In genomic region chr3:15427981-15428380, GRCh38 we compare ENCODE assay signal across 8 cellular contexts. TPM values are rescaled to one million over a fixed set of nuclear protein-coding genes. Genes with fewer than 3 reads are reported as not detected.
DNase-seq lines count a peak whose midpoint lies in the region; ATAC-seq, FAIRE-seq and TF ChIP-seq lines count a peak whose summit lies in the region.

No MANE protein-coding gene starts in this region.

- in situ Hi-C loops in GM12878 (cut with MboI) = no loop called here

- ATAC-seq in GM12878 (no peak; the same call in 2 of the 3 replicates), left lung (peak; percentile 38)

- POLR2A ChIA-PET in GM12878 (lab: Charles Lee) (no interaction called here), GM10248 (lab: Yijun Ruan, JAX) (no interaction called here)

- H3K27me3 ChIP-seq in GM12878 (replicated peaks in 1 of 2; ENCODE audit: control insufficient read depth in 2 of 2, insufficient read depth in 2 of 2, low read length in 1 of 2) (no peaks in the 10 kb centered on the region), left lung (no peaks in the 10 kb centered on the region), tibial nerve (no peaks in the 10 kb centered on the region)

- peak overlapping the region; percentile 71 for H3K9ac ChIP-seq in GM12878 (ENCODE audit: control insufficient read depth, insufficient read depth, low read length)

- no peak for FAIRE-seq in GM12878 (lab: Jason Lieb, UNC)

- no peaks in the 10 kb centered on the region for H3K9me3 Mint-ChIP-seq in activated CD4-positive, alpha-beta T cell treated with anti-CD3 and anti-CD28 coated beads, Interleukin-2, amount 10 ng/mL, durations not matched to agents 24 days and 14 days

- CTCF ChIA-PET in GM12878 (lab: Yijun Ruan, JAX) (interaction anchor here (1.3 kb wide), 1 partner anchor 383 kb away, joined by 3 read pairs; no protein-coding TSS in a partner anchor), GM10248 (lab: Yijun Ruan, JAX) (interaction anchor here (1.0 kb wide), 1 partner anchor 23 kb away, joined by 3 read pairs; no protein-coding TSS in a partner anchor)

- no peak for TF ChIP-seq RAD21 in GM12878 (IDR thresholded peaks at IDR 0.05; ENCODE audit: insufficient read depth, low read depth, low read length)

- TF ChIP-seq CTCF in GM12878 (IDR thresholded peaks at IDR 0.05 in 2 of 3, conservative IDR thresholded peaks at IDR 0.05 in 1 of 3; ENCODE audit: control insufficient read depth in 2 of 3, extremely low read depth in 1 of 3, insufficient read depth in 1 of 3, low read depth in 3 of 3, low read length in 3 of 3) (no peak), left lung (IDR thresholded peaks at IDR 0.05) (no peak), tibial nerve (IDR thresholded peaks at IDR 0.05) (no peak), GM10248 (IDR thresholded peaks at IDR 0.05; ENCODE audit: control extremely low read depth, extremely low read depth, low read depth, missing control alignments) (no peak)

- SMC1A ChIA-PET in GM12878 (lab: Charles Lee; ENCODE audit: uncharacterized antibody, unreplicated experiment) = no interaction called here

- peak overlapping the region; percentile 81 for H3K27ac ChIP-seq in GM12878 (ENCODE audit: control insufficient read depth, insufficient read depth)
- peak overlapping the region; percentile 37 to 88 for H3K27ac ChIP-seq in left lung
- H3K27ac ChIP-seq in tibial nerve = peak overlapping the region; percentile 67 to 90 (median 79)

- peak overlapping the region; percentile 95 for H3K27ac Mint-ChIP-seq in activated CD4-positive, alpha-beta T cell treated with anti-CD3 and anti-CD28 coated beads, Interleukin-2, amount 10 ng/mL, durations not matched to agents 24 days and 14 days

- H3K79me2 ChIP-seq in GM12878 (ENCODE audit: control insufficient read depth, insufficient read depth, low read length) = peaks cover 41% of the 10 kb centered on the region

- TF ChIP-seq EP300 in GM12878 (IDR thresholded peaks at IDR 0.05; ENCODE audit: borderline replicate concordance in 1 of 2, control insufficient read depth in 1 of 2, low read depth in 2 of 2, low read length in 2 of 2) (no peak), tibial nerve (IDR thresholded peaks at IDR 0.05) (no peak)

- TF ChIP-seq POLR2A in GM12878 (IDR thresholded peaks at IDR 0.05; ENCODE audit: low read depth, low read length) = no peak
- TF ChIP-seq POLR2A in tibial nerve (IDR thresholded peaks at IDR 0.05) = no peak

- BruUV-seq in GM12878 (replicated peaks; lab: Mats Ljungman, UMichigan) = no TSS peak

- RAD21 ChIA-PET in GM12878 (lab: Charles Lee; ENCODE audit: unreplicated experiment) = no interaction called here

- H3K4me2 ChIP-seq in GM12878 (ENCODE audit: control insufficient read depth, insufficient read depth) = peak overlapping the region; percentile 82

- no peaks in the 10 kb centered on the region for H3K9me3 ChIP-seq in GM12878 (replicated peaks; ENCODE audit: control insufficient read depth, insufficient read depth, low read length)
- H3K9me3 ChIP-seq in left lung = no peaks in the 10 kb centered on the region
- H3K9me3 ChIP-seq in tibial nerve = no peaks in the 10 kb centered on the region

- H3K4me1 ChIP-seq in GM12878 (ENCODE audit: control insufficient read depth, insufficient read depth, low read length) (no peaks in the 10 kb centered on the region; the same call in 1 of the 2 replicates), left lung (peaks cover 7 to 57% of the 10 kb centered on the region in 2 donors), tibial nerve (peaks cover 0 to 55% (median 23%) of the 10 kb centered on the region in 4 donors)

- no peaks in the 10 kb centered on the region for H3K27me3 Mint-ChIP-seq in activated CD4-positive, alpha-beta T cell treated with anti-CD3 and anti-CD28 coated beads, Interleukin-2, amount 10 ng/mL, durations not matched to agents 24 days and 14 days

- DNase-seq in activated CD4-positive, alpha-beta T cell treated with anti-CD3 and anti-CD28 coated beads, Interleukin-2, amount 10 ng/mL, durations not matched to agents 24 days and 14 days = no peak
- DNase-seq in activated CD4-positive, alpha-beta T cell treated with anti-CD3 and anti-CD28 coated beads for 1 hour = no peak
- no peak for DNase-seq in GM12878 (ENCODE audit: low read depth, low spot score)
- DNase-seq in left lung = no peak
- DNase-seq in tibial nerve (ENCODE audit: low spot score in 2 of 2) = no peak
- DNase-seq in COLO668 (lab: John Stamatoyannopoulos, UW; ENCODE audit: unreplicated experiment) = no peak
- no peak for DNase-seq in GM10248 (ENCODE audit: extremely low spot score)
- no peak for DNase-seq in AG08396 (ENCODE audit: low spot score)

- H3K4me3 Mint-ChIP-seq in activated CD4-positive, alpha-beta T cell treated with anti-CD3 and anti-CD28 coated beads, Interleukin-2, amount 10 ng/mL, durations not matched to agents 24 days and 14 days = peak overlapping the region; percentile 96

- H3K4me3 ChIP-seq in GM12878 = peak overlapping the region; percentile 95
- peak overlapping the region; percentile 81 to 94 for H3K4me3 ChIP-seq in left lung
- H3K4me3 ChIP-seq in tibial nerve = peak overlapping the region; percentile 73 to 88 (median 84)

- no peak overlapping the region for H2AFZ ChIP-seq in GM12878 (ENCODE audit: control insufficient read depth, low read depth, low read length)

- peaks cover 0 to 4% of the 10 kb centered on the region in 2 experiments; a peak in 2 of 4 replicates for H3K36me3 ChIP-seq in GM12878 (ENCODE audit: control insufficient read depth in 2 of 2, insufficient read depth in 2 of 2, low read length in 1 of 2)
- peaks cover 0 to 46% of the 10 kb centered on the region in 2 donors for H3K36me3 ChIP-seq in left lung
- peaks cover 0 to 50% (median 0%) of the 10 kb centered on the region in 3 donors for H3K36me3 ChIP-seq in tibial nerve

- H4K20me1 ChIP-seq in GM12878 (ENCODE audit: control insufficient read depth, insufficient read depth) = no peaks in the 10 kb centered on the region

- WGBS in GM12878 (ENCODE audit: insufficient coverage, insufficient replicate concordance, low lambda C conversion rate, missing lambda C conversion rate) = 0% methylated on average over 9 of the region's 11 CpGs
- 1 to 3% methylated on average over 11 of the region's 11 CpGs for WGBS in tibial nerve, 2 donors

- peaks cover 34% of the 10 kb centered on the region for H3K36me3 Mint-ChIP-seq in activated CD4-positive, alpha-beta T cell treated with anti-CD3 and anti-CD28 coated beads, Interleukin-2, amount 10 ng/mL, durations not matched to agents 24 days and 14 days (ENCODE audit: low read depth)

- intact Hi-C loops in activated CD4-positive, alpha-beta T cell treated with anti-CD3 and anti-CD28 coated beads, Interleukin-2, amount 10 ng/mL, durations not matched to agents 24 days and 14 days (cut with micrococcal nuclease) = loop anchor here (1.0 to 5.0 kb wide), 5 partner anchors 73 to 222 kb away; partner anchors contain the start of genes BTD, CAPN7 and HACL1
- intact Hi-C loops in GM12878 (cut with micrococcal nuclease; ENCODE audit: unreplicated experiment) (loop anchor here (2.0 kb wide), 1 partner anchor 129 kb away; no protein-coding TSS in a partner anchor), left lung (cut with DNase I) (loop anchor here in 1 of 2 donors (10.0 kb wide), 1 partner anchor 127 kb away; no protein-coding TSS in a partner anchor)

- H3K4me1 Mint-ChIP-seq in activated CD4-positive, alpha-beta T cell treated with anti-CD3 and anti-CD28 coated beads, Interleukin-2, amount 10 ng/mL, durations not matched to agents 24 days and 14 days = peaks cover 47% of the 10 kb centered on the region

TF ChIP-seq in GM12878, 131 proteins besides CTCF, POLR2A, EP300 and RAD21 (continues in another document):
- TF ChIP-seq NR2C1 (IDR thresholded peaks at IDR 0.05) = no peak

RNA-seq across cellular contexts. Expression of gene EAF1, which starts 0.6 kb away (rescaled TPM):
- 24.2 and 25.7 TPM in 2 replicates for total RNA-seq in activated CD4-positive, alpha-beta T cell treated with anti-CD3 and anti-CD28 coated beads, Interleukin-2, amount 10 ng/mL, durations not matched to agents 24 days and 14 days
- 13.1 and 13.9 TPM in 2 replicates for total RNA-seq in GM12878 (2013; cell fraction: nucleolus; rRNA removed)
- total RNA-seq in GM12878 (2014; rRNA removed) (20.4 and 21.6 TPM in 2 replicates), GM12878 (2014; rRNA removed; fragmentation: Illumina TruSeq; extraction: Trizol) (16.1 and 16.5 TPM in 2 replicates), GM12878 (2021) (15.8 and 17.2 TPM in 2 replicates), left lung (10 to 100 TPM; 21.3 to 23.0 TPM), tibial nerve (10 to 100 TPM; 16.5 to 26.4 (median 19.3) TPM)
- 7.3 TPM for polyA plus RNA-seq in GM12878 (2011; ENCODE audit: low read depth)
- polyA plus RNA-seq in GM12878 (2011; rRNA removed) (21.3 and 24.6 TPM in 2 replicates), GM12878 (2014; fragmentation: Illumina TruSeq; extraction: Trizol) (16.0 and 18.7 TPM in 2 replicates), GM12878 (2014; fragmentation: Nextera tagmentation; extraction: Ambion mirVana) (1 to 10 TPM; 6.8 to 9.2 TPM), GM12878 (2014; rRNA removed) (15.4 and 16.4 TPM in 2 replicates), GM12878 (2016; fragmentation: Nextera tagmentation; extraction: Ambion mirVana) (10 to 100 TPM; 12.7 to 13.0 TPM)
- polyA plus RNA-seq in GM12878 (2011; cell fraction: cytosol; rRNA removed) = 22.3 and 22.5 TPM in 2 replicates
- polyA plus RNA-seq in GM12878 (2011; cell fraction: nucleus; rRNA removed) = 10.4 and 12.2 TPM in 2 replicates
- 11.3 and 14.3 TPM in 2 replicates for polyA plus RNA-seq in GM12878 (2012)
- 25.2 and 28.5 TPM in 2 replicates for polyA minus RNA-seq in GM12878 (2011; rRNA and poly(A)+ RNA removed)
- polyA minus RNA-seq in GM12878 (2011; cell fraction: cytosol; rRNA and poly(A)+ RNA removed) = 13.7 and 17.6 TPM in 2 replicates
- 7.7 and 14.0 TPM in 2 replicates for polyA minus RNA-seq in GM12878 (2011; cell fraction: nucleus; rRNA and poly(A)+ RNA removed)

RNA-seq across cellular contexts. Expression of gene METTL6, which starts 0.6 kb away (rescaled TPM):
- total RNA-seq in activated CD4-positive, alpha-beta T cell treated with anti-CD3 and anti-CD28 coated beads, Interleukin-2, amount 10 ng/mL, durations not matched to agents 24 days and 14 days = 15.2 and 17.4 TPM in 2 replicates
- total RNA-seq in GM12878 (2013; cell fraction: nucleolus; rRNA removed) = 56.0 TPM in 2 replicates
- total RNA-seq in GM12878 (2014; rRNA removed) = 13.8 and 17.2 TPM in 2 replicates
- total RNA-seq in GM12878 (2014; rRNA removed; fragmentation: Illumina TruSeq; extraction: Trizol) = 22.1 and 25.9 TPM in 2 replicates
- total RNA-seq in GM12878 (2021) = 11.7 and 14.4 TPM in 2 replicates
- polyA plus RNA-seq in GM12878 (2011; ENCODE audit: low read depth) = 10.6 TPM
- polyA plus RNA-seq in GM12878 (2011; rRNA removed) = 21.2 and 26.0 TPM in 2 replicates
- polyA plus RNA-seq in GM12878 (2011; cell fraction: cytosol; rRNA removed) = 18.2 and 18.6 TPM in 2 replicates
- 11.6 and 13.7 TPM in 2 replicates for polyA plus RNA-seq in GM12878 (2011; cell fraction: nucleus; rRNA removed)
- polyA plus RNA-seq in GM12878 (2012) = 10.1 and 13.8 TPM in 2 replicates
- 21.5 and 29.3 TPM in 2 replicates for polyA plus RNA-seq in GM12878 (2014; fragmentation: Illumina TruSeq; extraction: Trizol)
- polyA plus RNA-seq in GM12878 (2014; fragmentation: Nextera tagmentation; extraction: Ambion mirVana) = 10 to 100 TPM; 27.4 to 29.6 TPM
- 17.0 and 19.1 TPM in 2 replicates for polyA plus RNA-seq in GM12878 (2014; rRNA removed)
- 10 to 100 TPM; 16.3 to 20.3 TPM for polyA plus RNA-seq in GM12878 (2016; fragmentation: Nextera tagmentation; extraction: Ambion mirVana)
- 26.3 and 30.0 TPM in 2 replicates for polyA minus RNA-seq in GM12878 (2011; rRNA and poly(A)+ RNA removed)
- polyA minus RNA-seq in GM12878 (2011; cell fraction: cytosol; rRNA and poly(A)+ RNA removed) = 7.3 and 11.0 TPM in 2 replicates
- 8.8 and 10.2 TPM in 2 replicates for polyA minus RNA-seq in GM12878 (2011; cell fraction: nucleus; rRNA and poly(A)+ RNA removed)
- 10 to 100 TPM; 14.7 to 16.1 TPM for total RNA-seq in left lung
- total RNA-seq in tibial nerve = 10 to 100 TPM; 13.2 to 20.8 (median 17.0) TPM
